In the genomic region with DNA sequence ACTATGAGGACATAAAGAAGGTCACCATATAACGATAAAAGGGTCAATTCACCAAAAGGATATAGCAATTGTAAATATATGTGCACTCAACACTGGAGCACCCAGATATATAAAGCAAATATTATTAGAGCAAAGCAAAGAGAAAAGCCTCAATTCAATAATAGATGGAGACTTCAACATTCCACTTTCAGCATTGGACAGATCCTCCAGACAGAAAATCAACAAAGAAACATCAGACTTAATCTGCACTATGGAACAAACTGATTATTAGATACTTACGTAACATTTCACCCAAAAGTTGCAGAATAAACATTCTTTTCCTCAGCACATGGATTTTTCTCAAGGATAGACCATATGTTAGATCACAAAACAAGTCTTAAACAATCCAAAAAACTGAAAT, we compare ENCODE assay signal across 5 cellular contexts. TPM values are rescaled to one million over a fixed set of nuclear protein-coding genes. Genes with fewer than 3 reads are reported as not detected.
"Had no signal": no experiment of that assay in that cellular context is flagged by ENCODE, and none has a peak within 500 bp of the region (broad histone marks: within the 10 kb centered on the region; RNA-seq: fewer than 3 reads in every experiment).

No MANE protein-coding gene starts in this region.

RNA-seq across cellular contexts. Expression of a gene that starts 10.2 kb away (rescaled TPM):
- polyA plus RNA-seq: smooth muscle cell had no signal

RNA-seq across cellular contexts. Expression of a gene that starts 20.7 kb away (rescaled TPM):
- polyA plus RNA-seq: pancreas, smooth muscle cell, spleen, urinary bladder had no signal

RNA-seq across cellular contexts. Expression of a gene that starts 43.3 kb away (rescaled TPM):
- polyA plus RNA-seq: smooth muscle cell had no signal

RNA-seq across cellular contexts. Expression of a gene that starts 50.7 kb away (rescaled TPM):
- total RNA-seq: upper lobe of right lung had no signal
- polyA plus RNA-seq: spleen, urinary bladder had no signal
